ENCODE assay signal across 24 cellular contexts in the genomic region with DNA sequence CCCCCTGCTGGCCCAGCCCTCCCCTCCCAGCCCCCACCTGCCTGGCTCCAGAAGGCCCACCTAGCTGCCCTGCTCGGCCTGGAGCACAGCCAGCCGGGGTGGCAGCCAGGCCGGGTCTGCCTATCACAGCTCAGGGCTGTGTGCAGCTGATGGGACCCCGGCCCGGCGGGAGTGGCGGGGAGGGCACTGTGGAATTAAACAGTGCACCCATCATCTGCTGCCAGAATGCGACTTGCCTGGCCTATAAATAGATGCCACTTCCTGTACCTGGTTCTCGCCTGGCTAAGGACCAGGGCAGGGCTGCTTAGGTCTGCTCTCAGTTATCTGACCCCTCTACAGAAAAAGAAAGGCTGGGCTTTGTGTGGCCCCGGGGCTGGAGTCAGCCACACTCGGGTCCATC.
A peak's percentile ranks its signal among the peaks of the same experiment; 100 is the strongest.
DNase-seq lines count a peak whose midpoint lies in the region; ATAC-seq and TF ChIP-seq lines count a peak whose summit lies in the region.
"Had no signal": no experiment of that assay in that cellular context is flagged by ENCODE, and none has a peak within 500 bp of the region (broad histone marks: within the 10 kb centered on the region; RNA-seq: fewer than 3 reads in every experiment).

No MANE protein-coding gene starts in this region.

- no peak overlapping the region for H3K23ac ChIP-seq in neuronal stem cell (ENCODE audit: low read depth, low read length, poor library complexity)

- no peaks in the 10 kb centered on the region for H3K79me1 ChIP-seq in neuronal stem cell (ENCODE audit: low read depth, low read length)

- H2AFZ ChIP-seq in neuronal stem cell (ENCODE audit: low read length) = no peak overlapping the region

- ATAC-seq in Right ventricle myocardium inferior = no peak
- ATAC-seq: A549, PC-3 had no signal

- no peak overlapping the region for H2AK5ac ChIP-seq in neuronal stem cell (ENCODE audit: low read depth, low read length)

- H3K4me3 Mint-ChIP-seq in type B pancreatic cell = no peak overlapping the region
- H3K4me3 Mint-ChIP-seq: H9 had no signal

- intact Hi-C loops in Right ventricle myocardium inferior (cut with DNase I) = no loop called here
- intact Hi-C loops in cardiac septum (cut with DNase I) = no loop called here

- TF ChIP-seq CTCF in VCaP (conservative IDR thresholded peaks at IDR 0.05) (no peak), type B pancreatic cell (conservative IDR thresholded peaks at IDR 0.05) (no peak)

- no CpG with 5 or more reads among the region's 11 CpGs for WGBS in neuronal stem cell (ENCODE audit: extremely low coverage in 2 of 2, insufficient read length in 2 of 2, insufficient replicate concordance in 1 of 2), 2 donors

- H3K27me3 ChIP-seq in neuronal stem cell (ENCODE audit: control insufficient read depth in 3 of 3, insufficient read depth in 3 of 3, low read depth in 1 of 3, low read length in 3 of 3) = peaks cover 0 to 7% (median 0%) of the 10 kb centered on the region in 3 experiments

- H2BK12ac ChIP-seq in neuronal stem cell (ENCODE audit: low read length) = no peak overlapping the region

- no peak overlapping the region for H3K4me3 ChIP-seq in neuronal stem cell (ENCODE audit: low read length in 2 of 2)
- H3K4me3 ChIP-seq: A549, SJCRH30 had no signal

- no peak overlapping the region for H2BK120ac ChIP-seq in neuronal stem cell (ENCODE audit: low read depth, low read length)

- H3K27ac ChIP-seq in VCaP (peak overlapping the region; percentile 47), neuronal stem cell (replicated peaks; ENCODE audit: low read length) (no peak overlapping the region)
- H3K27ac ChIP-seq: A549, C4-2B, RWPE1, SJCRH30 had no signal

- no peak overlapping the region for H3K9ac ChIP-seq in neuronal stem cell (ENCODE audit: low read depth, low read length, poor library complexity)

- H3K36me3 Mint-ChIP-seq in type B pancreatic cell = no peaks in the 10 kb centered on the region

- H3K4me1 ChIP-seq in neuronal stem cell (ENCODE audit: control insufficient read depth in 2 of 2, insufficient read depth in 1 of 2, low read depth in 1 of 2, low read length in 2 of 2) = peaks cover 27 to 32% of the 10 kb centered on the region in 2 donors

- no peak overlapping the region for H4K8ac ChIP-seq in neuronal stem cell (ENCODE audit: low read depth, low read length)

- H3K36me3 ChIP-seq in neuronal stem cell (replicated peaks in 1 of 2; ENCODE audit: control insufficient read depth in 2 of 2, insufficient read depth in 2 of 2, low read length in 2 of 2) = no peaks in the 10 kb centered on the region
- H3K36me3 ChIP-seq: SJCRH30 had no signal

- H3K9me3 Mint-ChIP-seq in type B pancreatic cell = no peaks in the 10 kb centered on the region
- H3K9me3 Mint-ChIP-seq: H9 had no signal

- no peak overlapping the region for H3K4me2 ChIP-seq in neuronal stem cell (ENCODE audit: insufficient read depth, low read length, poor library complexity, severe bottlenecking)
- H3K4me2 ChIP-seq: A549 had no signal

- peaks cover 14% of the 10 kb centered on the region for H3K27me3 Mint-ChIP-seq in type B pancreatic cell

- no peak overlapping the region for H2BK5ac ChIP-seq in neuronal stem cell (ENCODE audit: low read length)

- H4K91ac ChIP-seq in neuronal stem cell (ENCODE audit: low read depth, low read length, poor library complexity) = no peak overlapping the region

- H3K27ac Mint-ChIP-seq in type B pancreatic cell = no peak overlapping the region
- H3K27ac Mint-ChIP-seq: H9 had no signal

- DNase-seq in Right ventricle myocardium inferior (ENCODE audit: missing footprints) = peak; percentile 68
- DNase-seq in cardiac septum (ENCODE audit: low spot score) = no peak
- DNase-seq in COR-L47 (lab: John Stamatoyannopoulos, UW) = peak; percentile 25
- no peak for DNase-seq in neuronal stem cell (ENCODE audit: low spot score)
- DNase-seq in stimulated activated naive CD4-positive, alpha-beta T cell treated with Interleukin-2 at 50 U/mL for 16 hours (lab: John Stamatoyannopoulos, UW) = no peak
- DNase-seq in type B pancreatic cell (ENCODE audit: extremely low spot score, unreplicated experiment) = no peak
- DNase-seq in activated CD4-positive, alpha-beta T cell treated with anti-CD3 and anti-CD28 coated beads for 48 hours = no peak
- DNase-seq: DMS 273 treated with DMSO at 0.1 percent for 48 hours, GDM1, H9, IMR-90, Karpas-422, NCI-H1048, NCI-H1436, NCI-H2029 treated with DMSO at 0.1 percent for 48 hours, NCI-H2171, NCI-H446, NCI-H748 treated with DMSO at 0.1 percent for 48 hours, PC-3, SJCRH30 had no signal

- peak overlapping the region; percentile 19 for H3K18ac ChIP-seq in neuronal stem cell (ENCODE audit: low read length)

- H3K4me1 Mint-ChIP-seq in type B pancreatic cell (ENCODE audit: unreplicated experiment) = peaks cover 20% of the 10 kb centered on the region

- peak overlapping the region; percentile 72 for H3K14ac ChIP-seq in neuronal stem cell (ENCODE audit: low read length)

- H3K4ac ChIP-seq in neuronal stem cell (ENCODE audit: low read length) = no peak overlapping the region

- H2BK15ac ChIP-seq in neuronal stem cell (ENCODE audit: low read length) = no peak overlapping the region

- H3K9me3 ChIP-seq in neuronal stem cell (replicated peaks in 1 of 2; ENCODE audit: control insufficient read depth in 2 of 2, insufficient read depth in 1 of 2, low read depth in 1 of 2, low read length in 2 of 2) = no peaks in the 10 kb centered on the region
- H3K9me3 ChIP-seq: A549, SJCRH30 had no signal

Comparison
In these comparisons a context has a peak if more than half of its experiments do, and no peak if none do; other contexts are left out.
1. DNase-seq: peak in Right ventricle myocardium inferior (single experiment) and COR-L47 (single experiment); none in cardiac septum (single experiment), neuronal stem cell (single experiment), stimulated activated naive CD4-positive, alpha-beta T cell treated with Interleukin-2 at 50 U/mL for 16 hours (single experiment), type B pancreatic cell (single experiment) and activated CD4-positive, alpha-beta T cell treated with anti-CD3 and anti-CD28 coated beads for 48 hours (single experiment).